8 cellular contexts compared by ENCODE assay signal in the genomic region with DNA sequence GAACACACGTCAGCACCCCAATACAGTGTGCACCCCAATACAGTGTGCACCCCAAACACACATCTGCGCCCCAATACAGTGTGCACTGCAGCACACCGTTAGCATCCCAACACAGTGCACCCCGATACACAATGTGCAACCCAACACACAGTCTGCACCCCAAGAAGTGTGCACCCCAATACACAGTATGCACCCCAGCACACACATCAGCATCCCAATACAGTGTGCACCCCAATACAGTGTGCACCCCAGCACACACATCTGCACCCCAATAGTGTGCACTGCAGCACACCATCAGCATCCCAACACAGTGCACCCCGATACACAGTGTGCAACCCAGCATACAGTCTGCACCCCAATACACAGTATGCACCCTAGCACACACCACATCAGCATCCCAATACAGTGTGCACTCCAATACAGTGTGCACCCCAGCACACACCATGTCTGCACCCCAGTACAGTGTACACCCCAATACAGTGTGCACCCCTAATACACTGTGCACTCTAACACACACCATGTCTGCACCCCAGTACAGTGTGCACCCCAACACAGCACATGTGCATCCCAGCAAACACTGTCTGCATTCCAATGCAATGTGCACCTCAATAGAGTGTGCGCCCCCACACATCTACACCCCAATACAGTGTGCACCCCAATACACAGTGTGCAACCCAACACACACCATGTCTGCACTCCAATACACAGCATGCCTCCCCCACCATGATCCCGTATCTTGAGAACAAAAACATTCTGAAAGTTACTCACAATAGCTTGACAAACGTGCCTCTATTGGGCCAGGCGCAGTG. TPM values are rescaled to one million over a fixed set of nuclear protein-coding genes. Genes with fewer than 3 reads are reported as not detected.
DNase-seq lines count a peak whose midpoint lies in the region; ATAC-seq and TF ChIP-seq lines count a peak whose summit lies in the region.

No MANE protein-coding gene starts in this region.

- no peaks in the 10 kb centered on the region for H3K27me3 ChIP-seq in iPS-15b (ENCODE audit: control insufficient read depth, insufficient read depth, low read length)

- no peak for ATAC-seq in stimulated activated naive CD8-positive, alpha-beta T cell treated with anti-CD3 and anti-CD28 coated beads, Interleukin-15, Interleukin-2, amounts not matched to agents 100 U/mL and 50 U/mL, for 24 hours
- no peak for ATAC-seq in HG02870 (IDR thresholded peaks at IDR 0.05; ENCODE audit: unreplicated experiment)

- peak overlapping the region; percentile 76 for H3K4me3 ChIP-seq in WI38 (ENCODE audit: low read depth, low read length)
- H3K4me3 ChIP-seq in iPS-15b (ENCODE audit: low read depth, low read length), result peak overlapping the region; percentile 65

- no peak for DNase-seq in stimulated activated naive CD8-positive, alpha-beta T cell treated with anti-CD3 and anti-CD28 coated beads, Interleukin-15, Interleukin-2, amounts not matched to agents 100 U/mL and 50 U/mL, for 24 hours
- DNase-seq in AML-193 (lab: John Stamatoyannopoulos, UW) (no peak), mucosa of gallbladder (ENCODE audit: low spot score) (no peak)

- no peak overlapping the region for H3K9ac ChIP-seq in iPS-15b (ENCODE audit: low read depth, low read length)

- peak overlapping the region; percentile 80 for H3K4me3 Mint-ChIP-seq in stimulated activated naive CD8-positive, alpha-beta T cell treated with anti-CD3 and anti-CD28 coated beads, Interleukin-15, Interleukin-2, amounts not matched to agents 100 ng/mL and 50 ng/mL, for 24 hours

- TF ChIP-seq CTCF in WI38 (IDR thresholded peaks at IDR 0.05; ENCODE audit: low read depth, low read length), result no peak

- H3K27ac ChIP-seq in temporal lobe (ENCODE audit: low read depth, low read length), result peak overlapping the region; percentile 70

- peaks cover 4% of the 10 kb centered on the region for H3K36me3 ChIP-seq in iPS-15b (ENCODE audit: control insufficient read depth, insufficient read depth, low read length)

- H3K4me1 ChIP-seq in iPS-15b (ENCODE audit: control insufficient read depth, insufficient read depth, low read length), result peaks cover 4% of the 10 kb centered on the region

- H3K9me3 Mint-ChIP-seq in stimulated activated naive CD8-positive, alpha-beta T cell treated with anti-CD3 and anti-CD28 coated beads, Interleukin-15, Interleukin-2, amounts not matched to agents 100 ng/mL and 50 ng/mL, for 24 hours, result no peaks in the 10 kb centered on the region

- no peaks in the 10 kb centered on the region for H3K27me3 Mint-ChIP-seq in stimulated activated naive CD8-positive, alpha-beta T cell treated with anti-CD3 and anti-CD28 coated beads, Interleukin-15, Interleukin-2, amounts not matched to agents 100 ng/mL and 50 ng/mL, for 24 hours

- H3K9me3 ChIP-seq in iPS-15b (ENCODE audit: control insufficient read depth, insufficient read depth, low read length), result no peaks in the 10 kb centered on the region

- peaks cover 41% of the 10 kb centered on the region for H3K4me1 Mint-ChIP-seq in stimulated activated naive CD8-positive, alpha-beta T cell treated with anti-CD3 and anti-CD28 coated beads, Interleukin-15, Interleukin-2, amounts not matched to agents 100 ng/mL and 50 ng/mL, for 24 hours (ENCODE audit: low read depth)

- peak overlapping the region; percentile 82 for H3K27ac Mint-ChIP-seq in stimulated activated naive CD8-positive, alpha-beta T cell treated with anti-CD3 and anti-CD28 coated beads, Interleukin-15, Interleukin-2, amounts not matched to agents 100 ng/mL and 50 ng/mL, for 24 hours

- H3K36me3 Mint-ChIP-seq in stimulated activated naive CD8-positive, alpha-beta T cell treated with anti-CD3 and anti-CD28 coated beads, Interleukin-15, Interleukin-2, amounts not matched to agents 100 ng/mL and 50 ng/mL, for 24 hours (ENCODE audit: low read depth), result peaks cover 22% of the 10 kb centered on the region

RNA-seq across cellular contexts. Expression of a gene that starts 0.9 kb away (rescaled TPM):
- total RNA-seq in temporal lobe, result 36.1 TPM
- 62.8 TPM for total RNA-seq in mucosa of gallbladder

RNA-seq across cellular contexts. Expression of a gene that starts 6.7 kb away (rescaled TPM):
- total RNA-seq in temporal lobe (12.8 TPM), mucosa of gallbladder (18.6 TPM)
